ENCODE assay signal across 1 cellular context in the genomic region with DNA sequence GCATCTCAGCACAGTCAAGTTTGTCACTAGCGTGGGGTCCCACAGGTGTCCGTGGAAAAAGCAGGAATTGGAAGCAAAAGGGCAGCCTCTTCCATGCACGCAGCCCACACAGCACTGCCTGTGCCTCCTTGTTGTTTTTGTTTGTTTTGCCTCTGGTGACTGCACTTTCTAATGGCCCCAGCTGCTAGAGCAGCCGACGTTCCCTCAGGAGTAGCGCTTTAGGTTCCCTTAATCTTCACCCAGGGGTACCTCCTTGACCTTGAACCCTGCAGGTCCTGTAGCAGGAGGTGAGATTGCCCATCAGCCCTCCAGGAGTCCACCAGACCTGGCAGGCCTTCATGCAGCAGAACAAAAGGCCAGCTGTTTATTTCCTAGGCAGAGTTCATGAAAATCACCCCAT.
TF ChIP-seq lines count a peak whose summit lies in the region.

No MANE protein-coding gene starts in this region.

TF ChIP-seq in GM12878, 131 proteins besides CTCF, POLR2A, EP300 and RAD21 (continued from another document):
- TF ChIP-seq, protein P1, sequence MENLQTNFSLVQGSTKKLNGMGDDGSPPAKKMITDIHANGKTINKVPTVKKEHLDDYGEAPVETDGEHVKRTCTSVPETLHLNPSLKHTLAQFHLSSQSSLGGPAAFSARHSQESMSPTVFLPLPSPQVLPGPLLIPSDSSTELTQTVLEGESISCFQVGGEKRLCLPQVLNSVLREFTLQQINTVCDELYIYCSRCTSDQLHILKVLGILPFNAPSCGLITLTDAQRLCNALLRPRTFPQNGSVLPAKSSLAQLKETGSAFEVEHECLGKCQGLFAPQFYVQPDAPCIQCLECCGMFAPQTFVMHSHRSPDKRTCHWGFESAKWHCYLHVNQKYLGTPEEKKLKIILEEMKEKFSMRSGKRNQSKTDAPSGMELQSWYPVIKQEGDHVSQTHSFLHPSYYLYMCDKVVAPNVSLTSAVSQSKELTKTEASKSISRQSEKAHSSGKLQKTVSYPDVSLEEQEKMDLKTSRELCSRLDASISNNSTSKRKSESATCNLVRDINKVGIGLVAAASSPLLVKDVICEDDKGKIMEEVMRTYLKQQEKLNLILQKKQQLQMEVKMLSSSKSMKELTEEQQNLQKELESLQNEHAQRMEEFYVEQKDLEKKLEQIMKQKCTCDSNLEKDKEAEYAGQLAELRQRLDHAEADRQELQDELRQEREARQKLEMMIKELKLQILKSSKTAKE (IDR thresholded peaks at IDR 0.05; ENCODE audit: low read depth, poor library complexity, severe bottlenecking), result no peak
- TF ChIP-seq CHD2 (IDR thresholded peaks at IDR 0.05; ENCODE audit: borderline replicate concordance, low read depth, low read length), result no peak
- no peak for TF ChIP-seq YBX1 (IDR thresholded peaks at IDR 0.05)
- no peak for TF ChIP-seq NR2C1 (IDR thresholded peaks at IDR 0.05)
